ENCODE assay signal across 1 cellular context in genomic region chr7:960269-960871, GRCh38.
TF ChIP-seq lines count a peak whose summit lies in the region.

No MANE protein-coding gene starts in this region.

TF ChIP-seq in HepG2, 621 proteins besides CTCF, POLR2A, EP300 and RAD21 (continued from another document):
- TF ChIP-seq ZFY (CRISPR knock-in tag; IDR thresholded peaks at IDR 0.05) (peak; percentile 24; the same call in 1 of the 2 replicates), IRX3 (CRISPR knock-in tag; IDR thresholded peaks at IDR 0.05; ENCODE audit: borderline replicate concordance, low read depth) (no peak), ZNF563 (CRISPR knock-in tag; IDR thresholded peaks at IDR 0.05) (peak; percentile 80), MXD3 (CRISPR knock-in tag; IDR thresholded peaks at IDR 0.05) (0 out of 2 replicates have a peak, but pooled peaks have one; percentile 42), ZSCAN25 (CRISPR knock-in tag; IDR thresholded peaks at IDR 0.05) (0 out of 2 replicates have a peak, but pooled peaks have one; percentile 51), THAP11 (CRISPR knock-in tag; IDR thresholded peaks at IDR 0.05) (peak; percentile 57; the same call in 1 of the 2 replicates), RXRA (CRISPR knock-in tag; IDR thresholded peaks at IDR 0.05) (peak; percentile 18; the same call in 1 of the 2 replicates), SKI (IDR thresholded peaks at IDR 0.05; ENCODE audit: partially characterized antibody) (peak; percentile 24), ELF3 (CRISPR knock-in tag; IDR thresholded peaks at IDR 0.05) (peak; percentile 87), BHLHE40 (IDR thresholded peaks at IDR 0.05; ENCODE audit: low read length) (peak; percentile 98), SP140L (CRISPR knock-in tag; IDR thresholded peaks at IDR 0.05; ENCODE audit: borderline replicate concordance) (no peak), ZNF274 (CRISPR knock-in tag; IDR thresholded peaks at IDR 0.05) (peak; percentile 92), ARHGAP35 (CRISPR knock-in tag; IDR thresholded peaks at IDR 0.05; ENCODE audit: borderline replicate concordance) (0 out of 2 replicates have a peak, but pooled peaks have one; percentile 74), ZBTB42 (CRISPR knock-in tag; IDR thresholded peaks at IDR 0.05) (no peak), FOXO1 (CRISPR knock-in tag; IDR thresholded peaks at IDR 0.05) (peak; percentile 54; the same call in 1 of the 2 replicates), KDM6A (CRISPR knock-in tag; IDR thresholded peaks at IDR 0.05; ENCODE audit: low read depth) (no peak), ZFP91 (CRISPR knock-in tag; IDR thresholded peaks at IDR 0.05; ENCODE audit: borderline replicate concordance) (peak; percentile 64; the same call in 1 of the 2 replicates), MED8 (CRISPR knock-in tag; IDR thresholded peaks at IDR 0.05; ENCODE audit: insufficient replicate concordance) (no peak), AHR (CRISPR knock-in tag; IDR thresholded peaks at IDR 0.05) (0 out of 2 replicates have a peak, but pooled peaks have one; percentile 25)
- TF ChIP-seq, protein P1, sequence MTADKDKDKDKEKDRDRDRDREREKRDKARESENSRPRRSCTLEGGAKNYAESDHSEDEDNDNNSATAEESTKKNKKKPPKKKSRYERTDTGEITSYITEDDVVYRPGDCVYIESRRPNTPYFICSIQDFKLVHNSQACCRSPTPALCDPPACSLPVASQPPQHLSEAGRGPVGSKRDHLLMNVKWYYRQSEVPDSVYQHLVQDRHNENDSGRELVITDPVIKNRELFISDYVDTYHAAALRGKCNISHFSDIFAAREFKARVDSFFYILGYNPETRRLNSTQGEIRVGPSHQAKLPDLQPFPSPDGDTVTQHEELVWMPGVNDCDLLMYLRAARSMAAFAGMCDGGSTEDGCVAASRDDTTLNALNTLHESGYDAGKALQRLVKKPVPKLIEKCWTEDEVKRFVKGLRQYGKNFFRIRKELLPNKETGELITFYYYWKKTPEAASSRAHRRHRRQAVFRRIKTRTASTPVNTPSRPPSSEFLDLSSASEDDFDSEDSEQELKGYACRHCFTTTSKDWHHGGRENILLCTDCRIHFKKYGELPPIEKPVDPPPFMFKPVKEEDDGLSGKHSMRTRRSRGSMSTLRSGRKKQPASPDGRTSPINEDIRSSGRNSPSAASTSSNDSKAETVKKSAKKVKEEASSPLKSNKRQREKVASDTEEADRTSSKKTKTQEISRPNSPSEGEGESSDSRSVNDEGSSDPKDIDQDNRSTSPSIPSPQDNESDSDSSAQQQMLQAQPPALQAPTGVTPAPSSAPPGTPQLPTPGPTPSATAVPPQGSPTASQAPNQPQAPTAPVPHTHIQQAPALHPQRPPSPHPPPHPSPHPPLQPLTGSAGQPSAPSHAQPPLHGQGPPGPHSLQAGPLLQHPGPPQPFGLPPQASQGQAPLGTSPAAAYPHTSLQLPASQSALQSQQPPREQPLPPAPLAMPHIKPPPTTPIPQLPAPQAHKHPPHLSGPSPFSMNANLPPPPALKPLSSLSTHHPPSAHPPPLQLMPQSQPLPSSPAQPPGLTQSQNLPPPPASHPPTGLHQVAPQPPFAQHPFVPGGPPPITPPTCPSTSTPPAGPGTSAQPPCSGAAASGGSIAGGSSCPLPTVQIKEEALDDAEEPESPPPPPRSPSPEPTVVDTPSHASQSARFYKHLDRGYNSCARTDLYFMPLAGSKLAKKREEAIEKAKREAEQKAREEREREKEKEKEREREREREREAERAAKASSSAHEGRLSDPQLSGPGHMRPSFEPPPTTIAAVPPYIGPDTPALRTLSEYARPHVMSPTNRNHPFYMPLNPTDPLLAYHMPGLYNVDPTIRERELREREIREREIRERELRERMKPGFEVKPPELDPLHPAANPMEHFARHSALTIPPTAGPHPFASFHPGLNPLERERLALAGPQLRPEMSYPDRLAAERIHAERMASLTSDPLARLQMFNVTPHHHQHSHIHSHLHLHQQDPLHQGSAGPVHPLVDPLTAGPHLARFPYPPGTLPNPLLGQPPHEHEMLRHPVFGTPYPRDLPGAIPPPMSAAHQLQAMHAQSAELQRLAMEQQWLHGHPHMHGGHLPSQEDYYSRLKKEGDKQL (CRISPR knock-in tag; IDR thresholded peaks at IDR 0.05; ENCODE audit: low read depth), result peak; percentile 15; the same call in 1 of the 2 replicates
- TF ChIP-seq, protein P2, sequence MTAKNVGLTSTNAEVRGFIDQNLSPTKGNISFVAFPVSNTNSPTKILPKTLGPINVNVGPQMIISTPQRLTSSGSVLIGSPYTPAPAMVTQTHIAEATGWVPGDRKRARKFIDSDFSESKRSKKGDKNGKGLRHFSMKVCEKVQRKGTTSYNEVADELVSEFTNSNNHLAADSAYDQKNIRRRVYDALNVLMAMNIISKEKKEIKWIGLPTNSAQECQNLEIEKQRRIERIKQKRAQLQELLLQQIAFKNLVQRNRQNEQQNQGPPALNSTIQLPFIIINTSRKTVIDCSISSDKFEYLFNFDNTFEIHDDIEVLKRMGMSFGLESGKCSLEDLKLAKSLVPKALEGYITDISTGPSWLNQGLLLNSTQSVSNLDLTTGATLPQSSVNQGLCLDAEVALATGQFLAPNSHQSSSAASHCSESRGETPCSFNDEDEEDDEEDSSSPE (CRISPR knock-in tag; IDR thresholded peaks at IDR 0.05), result peak; percentile 37; the same call in 1 of the 2 replicates
- TF ChIP-seq, protein P3, sequence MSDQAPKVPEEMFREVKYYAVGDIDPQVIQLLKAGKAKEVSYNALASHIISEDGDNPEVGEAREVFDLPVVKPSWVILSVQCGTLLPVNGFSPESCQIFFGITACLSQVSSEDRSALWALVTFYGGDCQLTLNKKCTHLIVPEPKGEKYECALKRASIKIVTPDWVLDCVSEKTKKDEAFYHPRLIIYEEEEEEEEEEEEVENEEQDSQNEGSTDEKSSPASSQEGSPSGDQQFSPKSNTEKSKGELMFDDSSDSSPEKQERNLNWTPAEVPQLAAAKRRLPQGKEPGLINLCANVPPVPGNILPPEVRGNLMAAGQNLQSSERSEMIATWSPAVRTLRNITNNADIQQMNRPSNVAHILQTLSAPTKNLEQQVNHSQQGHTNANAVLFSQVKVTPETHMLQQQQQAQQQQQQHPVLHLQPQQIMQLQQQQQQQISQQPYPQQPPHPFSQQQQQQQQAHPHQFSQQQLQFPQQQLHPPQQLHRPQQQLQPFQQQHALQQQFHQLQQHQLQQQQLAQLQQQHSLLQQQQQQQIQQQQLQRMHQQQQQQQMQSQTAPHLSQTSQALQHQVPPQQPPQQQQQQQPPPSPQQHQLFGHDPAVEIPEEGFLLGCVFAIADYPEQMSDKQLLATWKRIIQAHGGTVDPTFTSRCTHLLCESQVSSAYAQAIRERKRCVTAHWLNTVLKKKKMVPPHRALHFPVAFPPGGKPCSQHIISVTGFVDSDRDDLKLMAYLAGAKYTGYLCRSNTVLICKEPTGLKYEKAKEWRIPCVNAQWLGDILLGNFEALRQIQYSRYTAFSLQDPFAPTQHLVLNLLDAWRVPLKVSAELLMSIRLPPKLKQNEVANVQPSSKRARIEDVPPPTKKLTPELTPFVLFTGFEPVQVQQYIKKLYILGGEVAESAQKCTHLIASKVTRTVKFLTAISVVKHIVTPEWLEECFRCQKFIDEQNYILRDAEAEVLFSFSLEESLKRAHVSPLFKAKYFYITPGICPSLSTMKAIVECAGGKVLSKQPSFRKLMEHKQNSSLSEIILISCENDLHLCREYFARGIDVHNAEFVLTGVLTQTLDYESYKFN (CRISPR knock-in tag; conservative IDR thresholded peaks at IDR 0.05), result peak; percentile 81
TF ChIP-seq in HepG2: peak in this region for 151.
